Comparison of ENCODE assay signal across 1 cellular context in genomic region chr6:156598316-156598715, GRCh38.
TF ChIP-seq lines count a peak whose summit lies in the region.

No MANE protein-coding gene starts in this region.

TF ChIP-seq in K562, 482 proteins besides CTCF, POLR2A, EP300 and RAD21 (continued from another document):
- no peak for TF ChIP-seq E4F1 (CRISPR knock-in tag; IDR thresholded peaks at IDR 0.05; ENCODE audit: borderline replicate concordance)
